ENCODE assay signal across 30 cellular contexts in the genomic region with DNA sequence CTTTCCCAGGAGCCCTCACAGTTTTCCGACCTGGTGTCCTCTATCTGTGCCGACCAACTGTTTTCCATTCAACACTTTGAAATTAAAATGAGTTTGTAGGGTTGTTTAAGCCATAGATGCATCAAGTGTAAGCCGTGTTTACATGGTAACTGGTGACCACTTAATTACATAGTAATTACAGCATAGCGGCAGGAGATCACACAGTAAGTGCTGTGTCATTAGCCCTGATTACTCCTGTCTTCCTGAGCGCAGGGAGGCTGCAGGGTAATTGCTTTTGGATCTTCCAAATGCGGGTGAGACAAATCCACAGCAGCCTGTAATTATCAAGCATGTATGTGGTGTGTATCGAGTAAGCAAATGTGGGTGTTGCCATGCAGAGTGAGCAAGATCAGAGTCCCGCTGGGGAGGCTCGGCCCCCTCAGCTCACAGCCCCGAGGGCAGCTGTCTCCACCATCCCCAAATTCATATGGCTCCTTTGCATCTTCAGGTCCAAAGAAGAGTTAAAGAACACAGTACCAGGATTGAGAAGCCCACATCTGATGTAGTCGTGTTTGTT.
DNase-seq lines count a peak whose midpoint lies in the region; ATAC-seq and TF ChIP-seq lines count a peak whose summit lies in the region.
"Had no signal": no experiment of that assay in that cellular context is flagged by ENCODE, and none has a peak within 500 bp of the region (broad histone marks: within the 10 kb centered on the region; RNA-seq: fewer than 3 reads in every experiment).

No MANE protein-coding gene starts in this region.

- peak; percentile 21 for DNase-seq in DMS 273 (lab: John Stamatoyannopoulos, UW; ENCODE audit: unreplicated experiment)
- DNase-seq in DMS 273 treated with DMSO at 0.1 percent for 48 hours (lab: John Stamatoyannopoulos, UW): no peak
- peak; percentile 80 for DNase-seq in NCI-H1105 (lab: John Stamatoyannopoulos, UW)
- DNase-seq in NCI-H2227 treated with DMSO at 0.1 percent for 48 hours (lab: John Stamatoyannopoulos, UW): peak; percentile 48
- DNase-seq in endodermal cell: peak; percentile 34
- no peak for DNase-seq in stimulated activated CD4-positive, alpha-beta T cell treated with anti-CD3 and anti-CD28 coated beads, Interleukin-1b, Interleukin-23, amount 100 ng/mL, for 48 hours
- DNase-seq in NCI-H1048 (lab: John Stamatoyannopoulos, UW): no peak
- DNase-seq: activated CD4-positive, alpha-beta memory T cell treated with anti-CD3 and anti-CD28 coated beads, Interleukin-2, amount 10 ng/mL, durations not matched to agents 7 days and 5 days; activated gamma-delta T cell; activated naive CD8-positive, alpha-beta T cell treated with anti-CD3 and anti-CD28 coated beads, Interleukin-2, amount 50 U/mL, for 24 hours; dorsolateral prefrontal cortex; EL; hippocampal formation; MM.1S; NCI-H187 treated with DMSO at 0.1 percent for 48 hours; NCI-H510A treated with DMSO at 0.1 percent for 48 hours; RPMI8226; stimulated activated naive CD4-positive, alpha-beta T cell had no signal

- no peaks in the 10 kb centered on the region for H3K9me3 ChIP-seq in endodermal cell (ENCODE audit: control insufficient read depth, low read length)
- H3K9me3 ChIP-seq: vagina had no signal

- H3K9me3 Mint-ChIP-seq in endodermal cell: peaks cover 17% of the 10 kb centered on the region
- H3K9me3 Mint-ChIP-seq: activated CD4-positive, alpha-beta memory T cell treated with anti-CD3 and anti-CD28 coated beads, Interleukin-2, amount 10 ng/mL, durations not matched to agents 7 days and 5 days; activated naive CD8-positive, alpha-beta T cell treated with anti-CD3 and anti-CD28 coated beads, Interleukin-2, amount 50 U/mL, for 24 hours; central memory CD8-positive, alpha-beta T cell; memory B cell had no signal

- no peak for TF ChIP-seq CTCF in endodermal cell (conservative IDR thresholded peaks at IDR 0.05)

- no peaks in the 10 kb centered on the region for H3K36me3 Mint-ChIP-seq in endodermal cell (ENCODE audit: low read depth)
- H3K36me3 Mint-ChIP-seq: memory B cell had no signal

- peaks cover 16% of the 10 kb centered on the region for H3K27me3 Mint-ChIP-seq in endodermal cell (ENCODE audit: insufficient read depth)
- H3K27me3 Mint-ChIP-seq: central memory CD8-positive, alpha-beta T cell had no signal

- H3K4me1 ChIP-seq in endodermal cell (ENCODE audit: control insufficient read depth, insufficient read depth, low read length): no peaks in the 10 kb centered on the region
- H3K4me1 ChIP-seq: vagina had no signal

- no peak overlapping the region for H3K4me3 Mint-ChIP-seq in endodermal cell
- H3K4me3 Mint-ChIP-seq: activated CD4-positive, alpha-beta memory T cell treated with anti-CD3 and anti-CD28 coated beads, Interleukin-2, amount 10 ng/mL, durations not matched to agents 7 days and 5 days; activated naive CD8-positive, alpha-beta T cell treated with anti-CD3 and anti-CD28 coated beads, Interleukin-2, amount 50 U/mL, for 24 hours; central memory CD8-positive, alpha-beta T cell; GM23338; memory B cell had no signal

- H3K9ac ChIP-seq in endodermal cell (ENCODE audit: extremely low read depth, low read length, poor library complexity, severe bottlenecking): no peak overlapping the region
- H3K9ac ChIP-seq: KMS-11 had no signal

- H3K27ac ChIP-seq in endodermal cell (ENCODE audit: low read depth, low read length): no peak overlapping the region
- H3K27ac ChIP-seq: 22Rv1, C4-2B, dorsolateral prefrontal cortex, HL-60, KMS-11, vagina had no signal

- no peak for ATAC-seq in HG03457 (IDR thresholded peaks at IDR 0.05; ENCODE audit: unreplicated experiment)
- ATAC-seq: activated naive CD8-positive, alpha-beta T cell treated with anti-CD3 and anti-CD28 coated beads, Interleukin-2, amount 50 U/mL, for 24 hours; GM12878; GM23338; left lobe of liver had no signal

- no peaks in the 10 kb centered on the region for H3K27me3 ChIP-seq in endodermal cell (ENCODE audit: control insufficient read depth, insufficient read depth, low read length, poor library complexity, severe bottlenecking)
- H3K27me3 ChIP-seq: dorsolateral prefrontal cortex, vagina had no signal

- WGBS in endodermal cell (ENCODE audit: insufficient coverage in 1 of 2, insufficient read length in 1 of 2), 2 experiments: 62 to 73% methylated on average over 4 to 11 of the region's 11 CpGs

- H3K4me3 ChIP-seq in endodermal cell (ENCODE audit: low read length): no peak overlapping the region
- H3K4me3 ChIP-seq: dorsolateral prefrontal cortex, GM12878, GM23338, vagina had no signal

- peaks cover 5% of the 10 kb centered on the region for H3K4me1 Mint-ChIP-seq in endodermal cell
- H3K4me1 Mint-ChIP-seq: activated CD4-positive, alpha-beta memory T cell treated with anti-CD3 and anti-CD28 coated beads, Interleukin-2, amount 10 ng/mL, durations not matched to agents 7 days and 5 days; activated naive CD8-positive, alpha-beta T cell treated with anti-CD3 and anti-CD28 coated beads, Interleukin-2, amount 50 U/mL, for 24 hours; central memory CD8-positive, alpha-beta T cell; GM23338; memory B cell had no signal

- H3K36me3 ChIP-seq in endodermal cell (ENCODE audit: control insufficient read depth, insufficient read depth, low read length): no peaks in the 10 kb centered on the region
- H3K36me3 ChIP-seq: vagina had no signal

- no peak overlapping the region for H3K27ac Mint-ChIP-seq in endodermal cell
- H3K27ac Mint-ChIP-seq: activated CD4-positive, alpha-beta memory T cell treated with anti-CD3 and anti-CD28 coated beads, Interleukin-2, amount 10 ng/mL, durations not matched to agents 7 days and 5 days; activated naive CD8-positive, alpha-beta T cell treated with anti-CD3 and anti-CD28 coated beads, Interleukin-2, amount 50 U/mL, for 24 hours; GM23338; memory B cell; progenitor cell of endocrine pancreas had no signal

Comparison
In these comparisons a context has a peak if more than half of its experiments do, and no peak if none do; other contexts are left out.
1. DNase-seq: peak in DMS 273 (single experiment), NCI-H1105 (single experiment), NCI-H2227 treated with DMSO at 0.1 percent for 48 hours (single experiment) and endodermal cell (single experiment); none in DMS 273 treated with DMSO at 0.1 percent for 48 hours (single experiment), stimulated activated CD4-positive, alpha-beta T cell treated with anti-CD3 and anti-CD28 coated beads, Interleukin-1b, Interleukin-23, amount 100 ng/mL, for 48 hours (single experiment) and NCI-H1048 (single experiment).